In the genomic region with DNA sequence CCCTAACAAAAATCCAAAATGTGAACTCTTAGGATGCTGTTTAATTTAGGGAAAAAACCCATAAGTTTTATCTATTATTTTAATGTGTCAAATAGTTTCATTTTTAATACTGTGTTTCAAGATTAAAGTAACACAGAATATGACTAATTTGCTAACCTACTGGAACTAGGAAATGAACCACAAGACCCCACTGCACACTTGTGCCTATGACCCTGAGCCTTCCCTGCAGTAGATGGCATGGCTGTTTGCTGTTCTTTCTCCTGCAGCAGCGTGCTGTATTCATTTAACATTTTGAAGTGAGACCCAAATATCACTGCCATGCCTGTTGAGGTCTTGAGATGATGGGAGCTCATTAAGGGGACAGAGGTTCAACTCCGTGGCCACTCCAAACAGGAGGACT, we compare ENCODE assay signal across 6 cellular contexts.
"Had no signal": no experiment of that assay in that cellular context is flagged by ENCODE, and none has a peak within 500 bp of the region (broad histone marks: within the 10 kb centered on the region; RNA-seq: fewer than 3 reads in every experiment).

No MANE protein-coding gene starts in this region.

- H3K27ac Mint-ChIP-seq: GM23338, HFFc6, IgD-negative memory B cell had no signal

- H3K36me3 Mint-ChIP-seq: IgD-negative memory B cell had no signal

- H3K4me3 Mint-ChIP-seq: GM23338, H9, HFFc6, IgD-negative memory B cell had no signal

- ATAC-seq: GM23338, HCT116, HepG2 had no signal

- H3K4me1 Mint-ChIP-seq: IgD-negative memory B cell had no signal

- DNase-seq: H9, HFFc6 had no signal

- H3K9me3 Mint-ChIP-seq: GM23338, H9, HFFc6 had no signal
